Comparison of ENCODE assay signal across 12 cellular contexts in the genomic region with DNA sequence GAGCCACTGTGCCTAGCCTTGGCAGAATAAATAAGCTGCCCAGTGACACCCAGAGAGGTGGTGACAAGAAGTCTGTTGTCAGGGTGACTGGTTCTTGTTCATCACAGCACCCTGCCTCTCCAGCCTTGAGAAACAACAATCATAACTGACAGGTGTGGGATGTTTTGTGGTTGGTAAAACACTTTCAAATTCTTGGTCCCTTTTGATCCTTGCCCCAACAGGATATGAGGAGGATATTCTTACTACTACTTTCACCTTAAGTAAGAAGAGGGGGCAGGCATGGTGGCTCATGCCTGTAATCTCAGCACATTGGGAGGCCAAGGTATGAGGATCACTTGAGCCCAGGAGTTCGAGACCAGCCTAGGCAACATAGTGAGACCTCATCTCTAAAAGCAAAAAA. TPM values are rescaled to one million over a fixed set of nuclear protein-coding genes. Genes with fewer than 3 reads are reported as not detected.
DNase-seq lines count a peak whose midpoint lies in the region; ATAC-seq lines count a peak whose summit lies in the region.
"Had no signal": no experiment of that assay in that cellular context is flagged by ENCODE, and none has a peak within 500 bp of the region (broad histone marks: within the 10 kb centered on the region; RNA-seq: fewer than 3 reads in every experiment).

No MANE protein-coding gene starts in this region.

- peak overlapping the region in 2 of 10 donors; percentile 9 to 33 for H3K4me3 Mint-ChIP-seq in naive thymus-derived CD4-positive, alpha-beta T cell

- H3K36me3 ChIP-seq in naive thymus-derived CD4-positive, alpha-beta T cell (ENCODE audit: control insufficient read depth in 2 of 3, insufficient read depth in 3 of 3, low read length in 3 of 3), result no peaks in the 10 kb centered on the region
- H3K36me3 ChIP-seq in HAP-1 (replicated peaks), result no peaks in the 10 kb centered on the region

- WGBS in right cardiac atrium, result 88% methylated on average over 1 of the region's 1 CpG

- H3K27me3 Mint-ChIP-seq in naive thymus-derived CD4-positive, alpha-beta T cell, result peaks cover 0 to 25% (median 0%) of the 10 kb centered on the region in 5 donors

- H3K27ac ChIP-seq in naive thymus-derived CD4-positive, alpha-beta T cell (ENCODE audit: low read depth, low read length), result no peak overlapping the region
- no peak overlapping the region for H3K27ac ChIP-seq in right cardiac atrium (ENCODE audit: low read length)

- CTCF ChIA-PET in naive thymus-derived CD4-positive, alpha-beta T cell (lab: Charles Lee), result no interaction called here

- POLR2A ChIA-PET in naive thymus-derived CD4-positive, alpha-beta T cell (lab: Charles Lee), result no interaction called here

- H3K9me3 ChIP-seq in naive thymus-derived CD4-positive, alpha-beta T cell (ENCODE audit: control insufficient read depth in 2 of 3, low read length in 3 of 3), result no peaks in the 10 kb centered on the region
- no peaks in the 10 kb centered on the region for H3K9me3 ChIP-seq in right cardiac atrium (ENCODE audit: control insufficient read depth, low read length)
- no peaks in the 10 kb centered on the region for H3K9me3 ChIP-seq in HAP-1

- in situ Hi-C loops in HAP-1 (cut with MboI; ENCODE audit: low sequenced_read_pairs), result no loop called here

- H3K9me3 Mint-ChIP-seq in naive thymus-derived CD4-positive, alpha-beta T cell, result peaks cover 0 to 2% (median 0%) of the 10 kb centered on the region in 11 donors

- no peak overlapping the region for H3K4me3 ChIP-seq in naive thymus-derived CD4-positive, alpha-beta T cell (ENCODE audit: low read length)
- no peak overlapping the region for H3K4me3 ChIP-seq in right cardiac atrium (ENCODE audit: low read length)
- no peak overlapping the region for H3K4me3 ChIP-seq in HAP-1

- no peaks in the 10 kb centered on the region for H3K36me3 Mint-ChIP-seq in naive thymus-derived CD4-positive, alpha-beta T cell

- peak overlapping the region in 5 of 9 donors; percentile 26 to 74 (median 70) for H3K27ac Mint-ChIP-seq in naive thymus-derived CD4-positive, alpha-beta T cell

- peak; percentile 52 for ATAC-seq in GM18511 (IDR thresholded peaks at IDR 0.05; ENCODE audit: unreplicated experiment)
- ATAC-seq in GM21447 (IDR thresholded peaks at IDR 0.05; ENCODE audit: unreplicated experiment), result peak; percentile 62
- ATAC-seq in HG03521 (IDR thresholded peaks at IDR 0.05; ENCODE audit: unreplicated experiment), result peak; percentile 69
- peak; percentile 66 for ATAC-seq in naive thymus-derived CD4-positive, alpha-beta T cell
- no peak for ATAC-seq in right cardiac atrium
- no peak for ATAC-seq in GM21367 (IDR thresholded peaks at IDR 0.05; ENCODE audit: unreplicated experiment)
- ATAC-seq in esophagus mucosa, result no peak

- intact Hi-C loops in naive thymus-derived CD4-positive, alpha-beta T cell (cut with micrococcal nuclease), result loop anchor here (1.0 to 5.0 kb wide), 8 partner anchors 62 to 247 kb away; partner anchors contain the start of genes CTNNAL1 (in 2 of the 2), TMEM245 (in 2 of the 2), ABITRAM (in 1 of the 2) and ELP1 (in 1 of the 2)
- intact Hi-C loops in right cardiac atrium (cut with DNase I), result loop anchor here in 1 of 4 donors (5.0 kb wide), 1 partner anchor 141 kb away; the partner anchor contains the start of gene EPB41L4B

- peak in 8 of 9 donors; percentile 17 to 63 (median 44) for DNase-seq in naive thymus-derived CD4-positive, alpha-beta T cell
- DNase-seq in right cardiac atrium, result no peak
- no peak for DNase-seq in HAP-1 (ENCODE audit: low spot score in 2 of 2)
- DNase-seq: anterior cingulate cortex, islet precursor cell, KBM-7 had no signal

- H3K4me1 ChIP-seq in naive thymus-derived CD4-positive, alpha-beta T cell (ENCODE audit: control insufficient read depth in 2 of 2, insufficient read depth in 2 of 2, low read length in 2 of 2), result no peaks in the 10 kb centered on the region
- no peaks in the 10 kb centered on the region for H3K4me1 ChIP-seq in right cardiac atrium (ENCODE audit: control insufficient read depth, insufficient read depth, low read length)
- no peaks in the 10 kb centered on the region for H3K4me1 ChIP-seq in HAP-1

- H3K27me3 ChIP-seq in naive thymus-derived CD4-positive, alpha-beta T cell (ENCODE audit: control insufficient read depth in 2 of 2, insufficient read depth in 2 of 2, low read length in 2 of 2), result no peaks in the 10 kb centered on the region
- no peaks in the 10 kb centered on the region for H3K27me3 ChIP-seq in right cardiac atrium (ENCODE audit: control insufficient read depth, insufficient read depth)
- no peaks in the 10 kb centered on the region for H3K27me3 ChIP-seq in HAP-1 (ENCODE audit: low read depth)

- peaks cover 0 to 25% (median 20%) of the 10 kb centered on the region in 7 donors for H3K4me1 Mint-ChIP-seq in naive thymus-derived CD4-positive, alpha-beta T cell

RNA-seq across cellular contexts. Expression of gene FRRS1L, which starts 14.2 kb away (rescaled TPM):
- not detected for total RNA-seq in naive thymus-derived CD4-positive, alpha-beta T cell
- polyA plus RNA-seq in naive thymus-derived CD4-positive, alpha-beta T cell, result not detected
- 1 to 10 TPM; 3.9 to 5.9 (median 4.4) TPM for total RNA-seq in right cardiac atrium
- polyA plus RNA-seq in right cardiac atrium, result 0.91 TPM
- not detected for total RNA-seq in esophagus mucosa
- total RNA-seq: T-helper 1 cell treated with Interleukin-12 subunit alpha and Interleukin-12 subunit beta and Interleukin-4 antibody, amounts not matched to agents 30 ng/mL and 1 ng/mL, for 36 hours had no signal

Comparison
In these comparisons a context has a peak if more than half of its experiments do, and no peak if none do; other contexts are left out.
1. ATAC-seq: peak in GM18511 (single experiment), GM21447 (single experiment), HG03521 (single experiment) and naive thymus-derived CD4-positive, alpha-beta T cell (single experiment); none in right cardiac atrium (0 of 2), GM21367 (single experiment) and esophagus mucosa (single experiment).
2. DNase-seq: peak in naive thymus-derived CD4-positive, alpha-beta T cell (8 of 9); none in right cardiac atrium (0 of 3) and HAP-1 (0 of 2).